ENCODE assay signal across 14 cellular contexts in the genomic region with DNA sequence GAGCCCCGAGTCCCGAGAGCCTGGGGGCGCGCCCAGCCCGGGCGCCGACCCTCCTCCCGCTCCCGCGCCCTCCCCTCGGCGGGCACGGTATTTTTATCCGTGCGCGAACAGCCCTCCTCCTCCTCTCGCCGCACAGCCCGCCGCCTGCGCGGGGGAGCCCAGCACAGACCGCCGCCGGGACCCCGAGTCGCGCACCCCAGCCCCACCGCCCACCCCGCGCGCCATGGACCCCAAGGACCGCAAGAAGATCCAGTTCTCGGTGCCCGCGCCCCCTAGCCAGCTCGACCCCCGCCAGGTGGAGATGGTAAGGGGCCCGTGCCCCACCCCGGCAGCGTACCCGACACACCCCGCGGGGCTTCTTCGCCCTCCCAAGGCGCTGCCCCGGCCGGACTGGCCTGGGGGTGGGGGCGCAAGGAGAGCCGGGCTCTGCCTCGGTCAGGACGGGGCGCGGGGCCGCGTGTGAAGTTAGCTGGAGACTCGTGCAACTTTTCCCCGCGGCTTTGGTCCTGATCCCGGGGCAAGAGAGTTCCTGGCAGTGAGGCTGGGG. TPM values are rescaled to one million over a fixed set of nuclear protein-coding genes. Genes with fewer than 3 reads are reported as not detected.
A peak's percentile ranks its signal among the peaks of the same experiment; 100 is the strongest.
DNase-seq lines count a peak whose midpoint lies in the region; ATAC-seq and TF ChIP-seq lines count a peak whose summit lies in the region.
"Had no signal": no experiment of that assay in that cellular context is flagged by ENCODE, and none has a peak within 500 bp of the region (broad histone marks: within the 10 kb centered on the region; RNA-seq: fewer than 3 reads in every experiment).

No MANE protein-coding gene starts in this region.

- no TSS peak for BruUV-seq in mammary epithelial cell (replicated peaks; lab: Mats Ljungman, UMichigan)

- peak overlapping the region; percentile 10; the same call in 1 of the 2 replicates for H3K4me3 ChIP-seq in HEK293 (ENCODE audit: low read depth, low read length)
- H3K4me3 ChIP-seq in mammary epithelial cell (replicated peaks in 1 of 3; ENCODE audit: insufficient read depth in 1 of 3, low read depth in 2 of 3, low read length in 3 of 3), result no peak overlapping the region
- H3K4me3 ChIP-seq in left lung, result peak overlapping the region; percentile 28 to 33
- peak overlapping the region; percentile 49 for H3K4me3 ChIP-seq in smooth muscle cell
- H3K4me3 ChIP-seq in MG63, result no peak overlapping the region
- H3K4me3 ChIP-seq: lung had no signal

- H3F3A ChIP-seq in smooth muscle cell (ENCODE audit: low read depth), result peaks cover 2% of the 10 kb centered on the region

- H3K79me2 ChIP-seq in mammary epithelial cell (ENCODE audit: insufficient read depth, low read length), result no peaks in the 10 kb centered on the region
- no peaks in the 10 kb centered on the region for H3K79me2 ChIP-seq in smooth muscle cell (ENCODE audit: low read depth)

- peaks cover 3% of the 10 kb centered on the region for H3K4me1 ChIP-seq in HEK293 (ENCODE audit: control insufficient read depth, insufficient read depth, low read length)
- H3K4me1 ChIP-seq in mammary epithelial cell (ENCODE audit: insufficient read depth, low read length), result peaks cover 24% of the 10 kb centered on the region
- H3K4me1 ChIP-seq in left lung, result peaks cover 6 to 46% of the 10 kb centered on the region in 2 donors
- peaks cover 14% of the 10 kb centered on the region for H3K4me1 ChIP-seq in smooth muscle cell (ENCODE audit: low read depth)

- H2AFZ ChIP-seq in mammary epithelial cell (ENCODE audit: low read depth, low read length) (peak overlapping the region; percentile 10), smooth muscle cell (ENCODE audit: low read depth) (no peak overlapping the region)

- H3K27ac ChIP-seq in HEK293 (ENCODE audit: extremely low read depth, low read depth, low read length), result no peak overlapping the region
- no peak overlapping the region for H3K27ac ChIP-seq in mammary epithelial cell (ENCODE audit: insufficient read depth, low read depth, low read length)
- H3K27ac ChIP-seq in left lung, result no peak overlapping the region
- H3K27ac ChIP-seq in smooth muscle cell (ENCODE audit: low read depth), result no peak overlapping the region

- 35% methylated on average over 4 of the region's 60 CpGs for WGBS in mammary epithelial cell (ENCODE audit: low coverage, missing lambda C conversion rate)
- 4% methylated on average over 35 of the region's 60 CpGs for WGBS in smooth muscle cell (ENCODE audit: low lambda C conversion rate)

- no peak overlapping the region for H3K9ac ChIP-seq in mammary epithelial cell (ENCODE audit: insufficient read depth, low read length)
- H3K9ac ChIP-seq in smooth muscle cell (ENCODE audit: low read depth), result no peak overlapping the region

- H3K4me2 ChIP-seq in mammary epithelial cell (ENCODE audit: insufficient read depth, low read depth, low read length) (peak overlapping the region; percentile 59), smooth muscle cell (peak overlapping the region; percentile 84)

- POLR2A ChIA-PET in HEK293 (lab: Yijun Ruan, JAX), result interaction anchor here (0.5 to 3.7 kb wide), 6 partner anchors 10 to 468 kb away, joined by 3 to 12 read pairs (median 4); a partner anchor contains a TSS

- no peaks in the 10 kb centered on the region for H3K9me3 ChIP-seq in HEK293 (ENCODE audit: control insufficient read depth, insufficient read depth, low read depth, low read length)
- no peaks in the 10 kb centered on the region for H3K9me3 ChIP-seq in mammary epithelial cell (replicated peaks; ENCODE audit: insufficient read depth, low read length)
- H3K9me3 ChIP-seq in left lung, result no peaks in the 10 kb centered on the region
- H3K9me3 ChIP-seq in smooth muscle cell (replicated peaks; ENCODE audit: low read depth), result no peaks in the 10 kb centered on the region
- no peaks in the 10 kb centered on the region for H3K9me3 ChIP-seq in MG63

- H3K27me3 ChIP-seq in mammary epithelial cell (ENCODE audit: insufficient read depth, low read length) (peaks cover 10% of the 10 kb centered on the region), left lung (peaks cover 17 to 63% of the 10 kb centered on the region in 2 donors), smooth muscle cell (ENCODE audit: low read depth) (peaks cover 82% of the 10 kb centered on the region), MG63 (peaks cover 9% of the 10 kb centered on the region; the same call in 1 of the 2 replicates)

- CTCF ChIA-PET in HEK293 (lab: Yijun Ruan, JAX) (interaction anchor here (0.6 to 11.8 kb wide), 7 partner anchors 8 to 353 kb away, joined by 3 to 475 read pairs (median 5); a partner anchor contains a TSS), mammary epithelial cell (lab: Charles Lee; ENCODE audit: low non-redundant PET) (no interaction called here)

- dilution Hi-C loops in mammary epithelial cell (cut with HindIII; ENCODE audit: low sequenced_read_pairs), result no loop called here

- ATAC-seq in left lung (no peak), HG03139 (IDR thresholded peaks at IDR 0.05; ENCODE audit: unreplicated experiment) (no peak), GM18498 (IDR thresholded peaks at IDR 0.05; ENCODE audit: unreplicated experiment) (no peak)
- ATAC-seq: esophagus mucosa had no signal

- no peaks in the 10 kb centered on the region for H4K20me1 ChIP-seq in mammary epithelial cell (ENCODE audit: insufficient read depth, low read length)
- no peaks in the 10 kb centered on the region for H4K20me1 ChIP-seq in smooth muscle cell (ENCODE audit: low read depth)

- in situ Hi-C loops in mammary epithelial cell (cut with MboI; ENCODE audit: low sequenced_read_pairs in 2 of 2), result loop anchor here in 1 of 2 donors (10.0 kb wide), 1 partner anchor 238 kb away; a partner anchor contains a TSS

- H3K36me3 ChIP-seq in HEK293 (ENCODE audit: control insufficient read depth in 2 of 2, insufficient read depth in 1 of 2, low read length in 2 of 2) (no peaks in the 10 kb centered on the region), mammary epithelial cell (ENCODE audit: insufficient read depth, low read length) (no peaks in the 10 kb centered on the region), left lung (no peaks in the 10 kb centered on the region), smooth muscle cell (ENCODE audit: low read depth) (no peaks in the 10 kb centered on the region), MG63 (no peaks in the 10 kb centered on the region; the same call in 1 of the 2 replicates)

- DNase-seq in mammary epithelial cell (no peak), left lung (no peak), smooth muscle cell (lab: John Stamatoyannopoulos, UW; ENCODE audit: unreplicated experiment) (no peak), MG63 (no peak), NK-92 (lab: John Stamatoyannopoulos, UW; ENCODE audit: unreplicated experiment) (no peak)
- DNase-seq: activated CD4-positive, alpha-beta T cell treated with anti-CD3 and anti-CD28 coated beads for 48 hours; activated naive CD4-positive, alpha-beta T cell treated with anti-CD3 and anti-CD28 coated beads for 36 hours; stimulated activated CD4-positive, alpha-beta T cell treated with anti-CD3 and anti-CD28 coated beads, Interleukin-4, amount 100 ng/mL, for 4 hours had no signal

- TF ChIP-seq CTCF in HEK293 (tag by site-specific recombination; IDR thresholded peaks at IDR 0.05) (no peak), mammary epithelial cell (conservative IDR thresholded peaks at IDR 0.05 in 1 of 2, IDR thresholded peaks at IDR 0.05 in 1 of 2; ENCODE audit: extremely low read depth in 1 of 2, insufficient read depth in 1 of 2, low read depth in 1 of 2, low read length in 2 of 2) (no peak), left lung (IDR thresholded peaks at IDR 0.05) (no peak), smooth muscle cell (IDR thresholded peaks at IDR 0.05; ENCODE audit: borderline replicate concordance, insufficient read depth, poor library complexity, severe bottlenecking) (no peak)

- intact Hi-C loops in mammary epithelial cell (cut with micrococcal nuclease) (no loop called here), left lung (cut with DNase I) (no loop called here)

TF ChIP-seq in HEK293, 187 proteins besides CTCF, POLR2A, EP300 and RAD21 (continues in another document):
- TF ChIP-seq ZNF776 (tag by site-specific recombination; IDR thresholded peaks at IDR 0.05; ENCODE audit: borderline replicate concordance), result no peak

RNA-seq across cellular contexts. Expression of a gene that starts 0.5 kb away (rescaled TPM):
- total RNA-seq in mammary epithelial cell (under 1 TPM in 1 of 2 donors, not detected in 1; 0.17 TPM), left lung (10 to 100 TPM; 10.6 to 29.7 TPM), smooth muscle cell (1.7 TPM in 1 of 2 replicates, not detected in the other)
- polyA plus RNA-seq in mammary epithelial cell (0.07 TPM), smooth muscle cell (not detected in 2 replicates)
- polyA minus RNA-seq in mammary epithelial cell, result not detected
- total RNA-seq in MG63 (2014; rRNA removed; shearing (Covaris generic); ENCODE audit: low replicate concordance), result not detected in 2 replicates

RNA-seq across cellular contexts. Expression of a gene that starts 9.7 kb away (rescaled TPM):
- total RNA-seq in mammary epithelial cell (10 to 100 TPM; 20.2 to 35.7 TPM), left lung (10 to 100 TPM; 57.2 to 66.1 TPM), smooth muscle cell (33.7 and 37.5 TPM in 2 replicates)
- polyA plus RNA-seq in mammary epithelial cell (36.7 TPM), smooth muscle cell (53.3 and 61.8 TPM in 2 replicates)
- 18.9 TPM for polyA minus RNA-seq in mammary epithelial cell
- total RNA-seq in MG63 (2014; rRNA removed; shearing (Covaris generic); ENCODE audit: low replicate concordance), result 55.2 and 61.8 TPM in 2 replicates

RNA-seq across cellular contexts. Expression of a gene that starts 19.5 kb away (rescaled TPM):
- total RNA-seq in mammary epithelial cell (not detected), left lung (not detected), smooth muscle cell (not detected in 2 replicates)
- polyA plus RNA-seq in mammary epithelial cell (not detected), smooth muscle cell (0.19 and 0.25 TPM in 2 replicates)
- not detected for polyA minus RNA-seq in mammary epithelial cell
- not detected in 2 replicates for total RNA-seq in MG63 (2014; rRNA removed; shearing (Covaris generic); ENCODE audit: low replicate concordance)
- total RNA-seq: activated naive CD4-positive, alpha-beta T cell treated with anti-CD3 and anti-CD28 coated beads for 36 hours; esophagus mucosa; lung; RPMI7951 had no signal

RNA-seq across cellular contexts. Expression of a gene that starts 37.9 kb away (rescaled TPM):
- total RNA-seq in mammary epithelial cell (under 1 TPM; 0.33 to 0.42 TPM), left lung (1 to 10 TPM; 2.0 to 2.6 TPM), smooth muscle cell (1.1 TPM in 1 of 2 replicates, not detected in the other)
- polyA plus RNA-seq in mammary epithelial cell (0.10 TPM), smooth muscle cell (0.41 and 0.69 TPM in 2 replicates)
- polyA minus RNA-seq in mammary epithelial cell, result not detected
- 0.07 TPM in 1 of 2 replicates, not detected in the other for total RNA-seq in MG63 (2014; rRNA removed; shearing (Covaris generic); ENCODE audit: low replicate concordance)

RNA-seq across cellular contexts. Expression of a gene that starts 41.0 kb away (rescaled TPM):
- total RNA-seq in mammary epithelial cell, result not detected
- not detected for polyA plus RNA-seq in mammary epithelial cell
- not detected for polyA minus RNA-seq in mammary epithelial cell
- total RNA-seq in left lung, result under 1 TPM; 0.38 to 0.58 TPM
- total RNA-seq in smooth muscle cell, result not detected in 2 replicates
- polyA plus RNA-seq in smooth muscle cell, result 0.23 and 1.3 TPM in 2 replicates
- not detected in 2 replicates for total RNA-seq in MG63 (2014; rRNA removed; shearing (Covaris generic); ENCODE audit: low replicate concordance)
- total RNA-seq: activated naive CD4-positive, alpha-beta T cell treated with anti-CD3 and anti-CD28 coated beads for 36 hours; RPMI7951 had no signal

Comparison
In these comparisons a context has a peak if more than half of its experiments do, and no peak if none do; other contexts are left out.
1. H3K4me3 ChIP-seq: peak in HEK293 (single experiment), left lung (2 of 2) and smooth muscle cell (single experiment); none in mammary epithelial cell (0 of 3) and MG63 (single experiment).